In genomic region chr11:121023848-121024751, GRCh38 we compare ENCODE assay signal across 8 cellular contexts. TPM values are rescaled to one million over a fixed set of nuclear protein-coding genes. Genes with fewer than 3 reads are reported as not detected.
DNase-seq lines count a peak whose midpoint lies in the region; ATAC-seq and TF ChIP-seq lines count a peak whose summit lies in the region.

A gene with protein sequence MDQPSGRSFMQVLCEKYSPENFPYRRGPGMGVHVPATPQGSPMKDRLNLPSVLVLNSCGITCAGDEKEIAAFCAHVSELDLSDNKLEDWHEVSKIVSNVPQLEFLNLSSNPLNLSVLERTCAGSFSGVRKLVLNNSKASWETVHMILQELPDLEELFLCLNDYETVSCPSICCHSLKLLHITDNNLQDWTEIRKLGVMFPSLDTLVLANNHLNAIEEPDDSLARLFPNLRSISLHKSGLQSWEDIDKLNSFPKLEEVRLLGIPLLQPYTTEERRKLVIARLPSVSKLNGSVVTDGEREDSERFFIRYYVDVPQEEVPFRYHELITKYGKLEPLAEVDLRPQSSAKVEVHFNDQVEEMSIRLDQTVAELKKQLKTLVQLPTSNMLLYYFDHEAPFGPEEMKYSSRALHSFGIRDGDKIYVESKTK (plus strand): TSS chr11:121024102. CDS start chr11:121045691, 21,589 bp downstream.

- no peak for TF ChIP-seq CTCF in GM12875 (IDR thresholded peaks at IDR 0.05; ENCODE audit: borderline replicate concordance, insufficient read depth, low read depth, low read length)

- peak within 1 kb of the TSS; percentile 92 for H3K4me3 Mint-ChIP-seq in T-helper 17 cell

- no peaks in the 10 kb centered on the region for H3K36me3 Mint-ChIP-seq in T-helper 17 cell (ENCODE audit: low read depth)

- no peaks in the 10 kb centered on the region for H3K27me3 ChIP-seq in right cardiac atrium (ENCODE audit: control insufficient read depth, insufficient read depth)
- H3K27me3 ChIP-seq in aorta (ENCODE audit: control insufficient read depth in 1 of 2, insufficient read depth in 2 of 2, low read length in 1 of 2), result no peaks in the 10 kb centered on the region

- H3K27ac Mint-ChIP-seq in T-helper 17 cell, result peak within 1 kb of the TSS; percentile 91

- H3K27ac ChIP-seq in right cardiac atrium (ENCODE audit: low read length) (peak within 1 kb of the TSS; percentile 71), aorta (ENCODE audit: low read depth in 1 of 2, low read length in 2 of 2) (no peak within 1 kb of the TSS)

- WGBS in right cardiac atrium, result under 1% methylated on average over 54 of the region's 54 CpGs
- 0 to 1% methylated on average over 38 to 54 of the region's 54 CpGs for WGBS in aorta, 2 donors

- peaks cover 38% of the 10 kb centered on the region for H3K4me1 Mint-ChIP-seq in T-helper 17 cell

- ATAC-seq in HG02759 (IDR thresholded peaks at IDR 0.05; ENCODE audit: unreplicated experiment), result peak; percentile 99
- ATAC-seq in T-helper 17 cell, result peak; percentile 88
- peak; percentile 95 to 97 for ATAC-seq in right cardiac atrium
- peak; percentile 95 for ATAC-seq in aorta (ENCODE audit: low FRiP score)

- peaks cover 19% of the 10 kb centered on the region for H3K27me3 Mint-ChIP-seq in T-helper 17 cell

- H3K36me3 ChIP-seq in aorta (ENCODE audit: control insufficient read depth in 1 of 2, insufficient read depth in 2 of 2, low read length in 1 of 2), result no peaks in the 10 kb centered on the region

- H3K9me3 ChIP-seq in T-helper 17 cell (ENCODE audit: control insufficient read depth, low read length, poor library complexity, severe bottlenecking) (no peaks in the 10 kb centered on the region), right cardiac atrium (ENCODE audit: control insufficient read depth, low read length) (no peaks in the 10 kb centered on the region), aorta (ENCODE audit: control insufficient read depth, low read length) (no peaks in the 10 kb centered on the region)

- peaks cover 4% of the 10 kb centered on the region for H3K4me1 ChIP-seq in right cardiac atrium (ENCODE audit: control insufficient read depth, insufficient read depth, low read length)
- peaks cover 2 to 5% of the 10 kb centered on the region in 2 donors for H3K4me1 ChIP-seq in aorta (ENCODE audit: control insufficient read depth in 1 of 2, insufficient read depth in 2 of 2, low read length in 2 of 2)

- DNase-seq in NCI-H128 (lab: John Stamatoyannopoulos, UW; ENCODE audit: unreplicated experiment) (peak; percentile 55), T-helper 17 cell (peak; percentile 54 to 72 (median 57)), anterior cingulate cortex (lab: John Stamatoyannopoulos, UW) (peak; percentile 19 to 94 (median 85)), right cardiac atrium (peak; percentile 92 to 97 (median 97)), renal cortical epithelial cell (ENCODE audit: low read depth) (peak; percentile 43), aorta (peak; percentile 88 to 94)

- H3K4me3 ChIP-seq in GM12875 (ENCODE audit: low read depth, low read length) (peak within 1 kb of the TSS; percentile 86), right cardiac atrium (ENCODE audit: low read length) (peak within 1 kb of the TSS; percentile 69), aorta (ENCODE audit: low read length in 2 of 2) (peak within 1 kb of the TSS; percentile 67 to 74)

- intact Hi-C loops in right cardiac atrium (cut with DNase I) (no loop called here), aorta (cut with DNase I) (no loop called here)

RNA-seq across cellular contexts. Expression of the gene that starts here (rescaled TPM):
- total RNA-seq in T-helper 17 cell (10 to 100 TPM; 17.1 TPM), right cardiac atrium (10 to 100 TPM; 42.6 to 47.7 (median 46.0) TPM), renal cortical epithelial cell (15.5 and 44.4 TPM in 2 replicates), aorta (10 to 100 TPM; 25.1 to 29.1 TPM)
- polyA plus RNA-seq in right cardiac atrium (6.2 TPM), aorta (1 to 10 TPM; 5.9 to 8.0 TPM)

Comparison
In these comparisons a context has a peak if more than half of its experiments do, and no peak if none do; other contexts are left out.
1. DNase-seq: peak in every context shown above with its lines; median percentile 97 in right cardiac atrium; 91 in aorta; 85 in anterior cingulate cortex; 57 in T-helper 17 cell; 55 in NCI-H128; 43 in renal cortical epithelial cell.